23 cellular contexts compared by ENCODE assay signal in the genomic region with DNA sequence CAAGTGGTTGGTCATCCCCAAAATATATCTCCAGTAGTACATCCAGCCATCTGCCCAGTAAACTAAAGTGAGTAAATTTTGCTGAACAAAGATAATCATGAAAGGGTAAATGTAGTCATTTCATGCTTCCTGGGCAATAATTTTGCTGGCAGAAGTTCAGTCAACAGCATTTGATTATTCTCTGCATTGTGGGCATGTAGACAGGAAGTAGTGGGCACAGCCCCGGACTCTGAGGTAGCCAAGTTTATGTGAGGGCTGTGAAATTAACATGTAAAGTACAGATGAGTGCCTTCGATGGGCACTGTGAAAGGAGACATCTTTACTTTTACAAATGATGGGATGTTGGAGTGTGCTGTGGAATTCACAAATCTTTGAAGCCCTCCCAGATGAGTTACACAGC.
"Had no signal": no experiment of that assay in that cellular context is flagged by ENCODE, and none has a peak within 500 bp of the region (broad histone marks: within the 10 kb centered on the region; RNA-seq: fewer than 3 reads in every experiment).

No MANE protein-coding gene starts in this region.

- H3K36me3 ChIP-seq: Peyer's patch, SJCRH30 had no signal

- H3K9ac ChIP-seq: SK-N-SH had no signal

- H3K4me1 ChIP-seq: Peyer's patch, SJCRH30 had no signal

- DNase-seq: activated CD4-positive, alpha-beta T cell treated with anti-CD3 and anti-CD28 coated beads for 4 hours; activated CD8-positive, alpha-beta memory T cell treated with anti-CD3 and anti-CD28 coated beads, Interleukin-2, amount 10 ng/mL, durations not matched to agents 7 days and 5 days; activated effector memory CD4-positive, alpha-beta T cell treated with Interleukin-2 at 50 U/mL for 16 hours; activated naive CD4-positive, alpha-beta T cell; activated T-cell treated with anti-CD3 and anti-CD28 coated beads, Interleukin-2, amount 50 U/mL, for 24 hours; aorta; central memory CD4-positive, alpha-beta T cell; Karpas-422; NCI-H1105 treated with DMSO at 0.1 percent for 48 hours; NCI-H1436 treated with DMSO at 0.1 percent for 48 hours; NCI-H187; NCI-H2171; NCI-H226; NCI-H510A treated with DMSO at 0.1 percent for 48 hours; NCI-H774; Peyer's patch; Right ventricle myocardium superior; SJCRH30; SK-N-SH; T-helper 1 cell had no signal

- H3K27me3 ChIP-seq: Peyer's patch, SJCRH30 had no signal

- ATAC-seq: activated CD4-positive, CD25-positive, alpha-beta regulatory T cell treated with anti-CD3 and anti-CD28 coated beads, Interleukin-2, amount 50 U/mL, for 24 hours; activated CD8-positive, alpha-beta memory T cell treated with anti-CD3 and anti-CD28 coated beads, Interleukin-2, amount 10 ng/mL, durations not matched to agents 7 days and 5 days had no signal

- H3K9me3 ChIP-seq: Peyer's patch, SJCRH30, SK-N-SH had no signal

- H3K27ac ChIP-seq: coronary artery, Peyer's patch, RWPE1, SJCRH30 had no signal

- H3K4me3 ChIP-seq: coronary artery, Peyer's patch, SJCRH30 had no signal

- H3K4me2 ChIP-seq: SK-N-SH had no signal
